ENCODE assay signal across 1 cellular context in genomic region chr1:58778593-58778992, GRCh38.
TF ChIP-seq lines count a peak whose summit lies in the region.

No MANE protein-coding gene starts in this region.

TF ChIP-seq in SK-N-SH treated with all-trans-retinoic acid at 6 μM for 48 hours, 23 proteins besides CTCF, POLR2A, EP300 and RAD21 (continued from another document):
- no peak for TF ChIP-seq ZC3H10 (CRISPR knock-in tag; IDR thresholded peaks at IDR 0.05)
- no peak for TF ChIP-seq ZNF70 (CRISPR knock-in tag; IDR thresholded peaks at IDR 0.05)
- TF ChIP-seq OSR1 (CRISPR knock-in tag; IDR thresholded peaks at IDR 0.05): no peak
- TF ChIP-seq TSHZ2 (CRISPR knock-in tag; IDR thresholded peaks at IDR 0.05): no peak
- TF ChIP-seq GLIS3 (CRISPR knock-in tag; IDR thresholded peaks at IDR 0.05): no peak
- TF ChIP-seq ARNTL (CRISPR knock-in tag; IDR thresholded peaks at IDR 0.05; ENCODE audit: borderline replicate concordance, low read depth): no peak
- no peak for TF ChIP-seq SNAI2 (CRISPR knock-in tag; IDR thresholded peaks at IDR 0.05)
TF ChIP-seq in SK-N-SH treated with all-trans-retinoic acid at 6 μM for 48 hours: peak in this region for 0.
